ENCODE assay signal across 9 cellular contexts in genomic region chr13:99982741-99983400, GRCh38. TPM values are rescaled to one million over a fixed set of nuclear protein-coding genes. Genes with fewer than 3 reads are reported as not detected.
DNase-seq lines count a peak whose midpoint lies in the region; ATAC-seq and TF ChIP-seq lines count a peak whose summit lies in the region.
"Had no signal": no experiment of that assay in that cellular context is flagged by ENCODE, and none has a peak within 500 bp of the region (broad histone marks: within the 10 kb centered on the region; RNA-seq: fewer than 3 reads in every experiment).

No MANE protein-coding gene starts in this region.

- BruUV-seq in MCF 10A (replicated peaks; lab: Mats Ljungman, UMichigan): no TSS peak

- POLR2A ChIA-PET in MCF 10A (lab: Yijun Ruan, JAX): interaction anchor here (0.6 to 3.5 kb wide), 4 partner anchors 10 to 755 kb away, joined by 3 to 16 read pairs (median 3); no protein-coding TSS in a partner anchor

- H3K4me1 Mint-ChIP-seq in MCF 10A (ENCODE audit: insufficient read depth, unreplicated experiment) (peaks cover 9% of the 10 kb centered on the region), nephron progenitor cell (peaks cover 58% of the 10 kb centered on the region)

- ATAC-seq in GM21619 (IDR thresholded peaks at IDR 0.05; ENCODE audit: unreplicated experiment): no peak

- intact Hi-C loops in MCF 10A (cut with micrococcal nuclease): loop anchor here (5.0 kb wide), 1 partner anchor 534 kb away; no protein-coding TSS in a partner anchor

- H3K36me3 Mint-ChIP-seq in MCF 10A (ENCODE audit: insufficient read depth, unreplicated experiment): peaks cover 9% of the 10 kb centered on the region
- H3K36me3 Mint-ChIP-seq in nephron progenitor cell (ENCODE audit: low read depth): peaks cover 6% of the 10 kb centered on the region

- peak overlapping the region; percentile 73 for H3K4me3 Mint-ChIP-seq in MCF 10A (ENCODE audit: unreplicated experiment)
- H3K4me3 Mint-ChIP-seq in nephron progenitor cell: peak overlapping the region; percentile 82

- DNase-seq in DMS 273 (lab: John Stamatoyannopoulos, UW; ENCODE audit: unreplicated experiment): peak; percentile 60
- no peak for DNase-seq in DMS 273 treated with DMSO at 0.1 percent for 48 hours (lab: John Stamatoyannopoulos, UW)
- DNase-seq in NB4 (ENCODE audit: low read depth): no peak
- DNase-seq in MCF 10A (ENCODE audit: unreplicated experiment): peak; percentile 7
- no peak for DNase-seq in nephron progenitor cell
- no peak for DNase-seq in stimulated activated CD4-positive, alpha-beta T cell treated with anti-CD3 and anti-CD28 coated beads, Interleukin-1b, Interleukin-23, amount 100 ng/mL, for 48 hours
- no peak for DNase-seq in Ammon's horn (ENCODE audit: low spot score)

- H3K27me3 Mint-ChIP-seq in MCF 10A (ENCODE audit: insufficient read depth, unreplicated experiment) (no peaks in the 10 kb centered on the region), nephron progenitor cell (ENCODE audit: low read depth, poor library complexity) (peaks cover 76% of the 10 kb centered on the region)

- no peak overlapping the region for H3K27ac Mint-ChIP-seq in MCF 10A (ENCODE audit: low read depth, unreplicated experiment)
- no peak overlapping the region for H3K27ac Mint-ChIP-seq in nephron progenitor cell

- no peak for TF ChIP-seq POLR2A in NB4 (IDR thresholded peaks at IDR 0.05; ENCODE audit: extremely low read depth, insufficient read length)

- CTCF ChIA-PET in MCF 10A (lab: Yijun Ruan, JAX): interaction anchor here (0.6 to 1.2 kb wide), 3 partner anchors 78 to 252 kb away, joined by 4 to 6 read pairs (median 4); no protein-coding TSS in a partner anchor

- no peaks in the 10 kb centered on the region for H3K9me3 Mint-ChIP-seq in MCF 10A (ENCODE audit: unreplicated experiment)
- H3K9me3 Mint-ChIP-seq in nephron progenitor cell: no peaks in the 10 kb centered on the region

- no peak for TF ChIP-seq CTCF in NB4 (IDR thresholded peaks at IDR 0.05; ENCODE audit: low read depth, low read length)
- no peak for TF ChIP-seq CTCF in MCF 10A (IDR thresholded peaks at IDR 0.05; ENCODE audit: unreplicated experiment)
- no peak for TF ChIP-seq CTCF in nephron progenitor cell (IDR thresholded peaks at IDR 0.05)

- H3K4me3 ChIP-seq in NB4 (ENCODE audit: low read depth, low read length): peak overlapping the region; percentile 91

RNA-seq across cellular contexts. Expression of gene ZIC2, which starts 1.3 kb away (rescaled TPM):
- 7.0 and 8.2 TPM in 2 replicates for total RNA-seq in MCF 10A (2022)
- total RNA-seq: fibroblast of villous mesenchyme had no signal

RNA-seq across cellular contexts. Expression of gene ZIC5, which starts 11.3 kb away (rescaled TPM):
- total RNA-seq in MCF 10A (2022): not detected in 2 replicates
- total RNA-seq: fibroblast of villous mesenchyme had no signal

Comparison
In these comparisons a context has a peak if more than half of its experiments do, and no peak if none do; other contexts are left out.
1. DNase-seq: peak in DMS 273 (single experiment) and MCF 10A (single experiment); none in DMS 273 treated with DMSO at 0.1 percent for 48 hours (single experiment), NB4 (single experiment), nephron progenitor cell (single experiment), stimulated activated CD4-positive, alpha-beta T cell treated with anti-CD3 and anti-CD28 coated beads, Interleukin-1b, Interleukin-23, amount 100 ng/mL, for 48 hours (single experiment) and Ammon's horn (single experiment).